In the genomic region with DNA sequence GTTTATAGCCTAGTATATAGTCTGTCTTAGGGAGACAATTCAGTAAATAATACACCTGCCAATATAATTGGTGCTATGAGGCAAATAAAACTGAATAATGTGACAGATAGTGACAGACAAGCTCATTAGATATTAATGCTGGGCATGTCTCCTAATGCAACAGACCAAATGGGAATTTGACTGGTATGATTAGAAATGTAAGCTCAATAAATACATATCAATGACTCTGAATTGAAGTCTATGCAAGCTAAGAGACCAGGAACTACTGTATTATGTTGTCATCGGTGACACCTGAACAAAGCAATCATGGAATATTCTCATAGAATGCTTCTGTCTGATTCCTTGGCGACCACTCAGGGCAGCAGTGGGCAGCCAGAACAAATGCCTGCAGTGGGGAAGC, we compare ENCODE assay signal across 7 cellular contexts.
"Had no signal": no experiment of that assay in that cellular context is flagged by ENCODE, and none has a peak within 500 bp of the region (broad histone marks: within the 10 kb centered on the region; RNA-seq: fewer than 3 reads in every experiment).

No MANE protein-coding gene starts in this region.

- H3K4me3 ChIP-seq: GM23248, HAP-1 had no signal

- H3K9ac ChIP-seq: GM23248 had no signal

- H3K27ac ChIP-seq: GM23248, HL-60 had no signal

- H3K9me3 ChIP-seq: HAP-1 had no signal

- H2AFZ ChIP-seq: GM23248 had no signal

- DNase-seq: GM23248, GOT3, H7, HFFc6, KBM-7 had no signal
